Comparison of ENCODE assay signal across 16 cellular contexts in genomic region chr1:88610687-88611086, GRCh38.
DNase-seq lines count a peak whose midpoint lies in the region; ATAC-seq and TF ChIP-seq lines count a peak whose summit lies in the region.
"Had no signal": no experiment of that assay in that cellular context is flagged by ENCODE, and none has a peak within 500 bp of the region (broad histone marks: within the 10 kb centered on the region; RNA-seq: fewer than 3 reads in every experiment).

No MANE protein-coding gene starts in this region.

- peaks cover 4% of the 10 kb centered on the region for H3K4me1 Mint-ChIP-seq in CD8-positive, alpha-beta T cell (ENCODE audit: low read depth)
- H3K4me1 Mint-ChIP-seq in stimulated activated naive B cell treated with anti-CD40 and anti-IgM and Interleukin-4, amounts not matched to agents 10 μg/mL and 1 μg/mL and 100 μg/mL, for 72 hours: peaks cover 0 to 1% of the 10 kb centered on the region in 2 donors
- peaks cover 4% of the 10 kb centered on the region for H3K4me1 Mint-ChIP-seq in activated T-cell treated with anti-CD3 and anti-CD28 coated beads, Interleukin-2, amount 50 U/mL, for 24 hours (ENCODE audit: low read depth)

- H3K4me1 ChIP-seq in adipocyte (ENCODE audit: control insufficient read depth, insufficient read depth, low read length) (no peaks in the 10 kb centered on the region), heart left ventricle (no peaks in the 10 kb centered on the region)
- no peaks in the 10 kb centered on the region for H3K4me1 ChIP-seq in CD8-positive, alpha-beta T cell (ENCODE audit: insufficient read depth, low read length)

- no peaks in the 10 kb centered on the region for H3K36me3 ChIP-seq in adipocyte (ENCODE audit: control insufficient read depth, insufficient read depth, low read length, severe bottlenecking)
- no peaks in the 10 kb centered on the region for H3K36me3 ChIP-seq in CD8-positive, alpha-beta T cell (ENCODE audit: insufficient read depth, low read length)
- no peaks in the 10 kb centered on the region for H3K36me3 ChIP-seq in heart left ventricle

- no peaks in the 10 kb centered on the region for H3K36me3 Mint-ChIP-seq in CD8-positive, alpha-beta T cell
- H3K36me3 Mint-ChIP-seq in stimulated activated naive B cell treated with anti-CD40 and anti-IgM and Interleukin-4, amounts not matched to agents 10 μg/mL and 1 μg/mL and 100 μg/mL, for 72 hours: no peaks in the 10 kb centered on the region
- no peaks in the 10 kb centered on the region for H3K36me3 Mint-ChIP-seq in activated T-cell treated with anti-CD3 and anti-CD28 coated beads, Interleukin-2, amount 50 U/mL, for 24 hours (ENCODE audit: low read depth)
- H3K36me3 Mint-ChIP-seq: CD4-positive, CD25-positive, alpha-beta regulatory T cell; CD8-positive, alpha-beta memory T cell had no signal

- TF ChIP-seq CTCF in fibroblast of pulmonary artery (IDR thresholded peaks at IDR 0.05; ENCODE audit: low read length, missing control alignments) (no peak), heart left ventricle (IDR thresholded peaks at IDR 0.05) (no peak)
- TF ChIP-seq CTCF in CD8-positive, alpha-beta T cell (IDR thresholded peaks at IDR 0.05): no peak

- no peaks in the 10 kb centered on the region for H3K9me3 Mint-ChIP-seq in CD8-positive, alpha-beta T cell
- H3K9me3 Mint-ChIP-seq in stimulated activated naive B cell treated with anti-CD40 and anti-IgM and Interleukin-4, amounts not matched to agents 10 μg/mL and 1 μg/mL and 100 μg/mL, for 72 hours: no peaks in the 10 kb centered on the region
- no peaks in the 10 kb centered on the region for H3K9me3 Mint-ChIP-seq in activated T-cell treated with anti-CD3 and anti-CD28 coated beads, Interleukin-2, amount 50 U/mL, for 24 hours

- DNase-seq in EL: peak; percentile 15
- peak; percentile 3 for DNase-seq in ELR (ENCODE audit: low read depth)
- DNase-seq in adipocyte (ENCODE audit: low read depth): peak; percentile 11
- DNase-seq in fibroblast of pulmonary artery (ENCODE audit: low read depth): peak; percentile 3
- DNase-seq in CD8-positive, alpha-beta T cell: no peak
- no peak for DNase-seq in heart left ventricle
- DNase-seq in stimulated activated naive B cell treated with anti-CD40 and anti-IgM and Interleukin-4, amounts not matched to agents 10 μg/mL and 1 μg/mL and 100 μg/mL, for 72 hours: no peak
- DNase-seq in activated T-cell treated with anti-CD3 and anti-CD28 coated beads, Interleukin-2, amount 50 U/mL, for 24 hours: no peak
- DNase-seq: CD4-positive, CD25-positive, alpha-beta regulatory T cell; CD8-positive, alpha-beta memory T cell; DMS 273 treated with DMSO at 0.1 percent for 48 hours; DND-41; GF-D8; H7 had no signal

- H3K4me3 ChIP-seq in adipocyte (ENCODE audit: low read length) (no peak overlapping the region), fibroblast of pulmonary artery (replicated peaks; ENCODE audit: low read depth, low read length) (no peak overlapping the region), heart left ventricle (no peak overlapping the region)
- no peak overlapping the region for H3K4me3 ChIP-seq in CD8-positive, alpha-beta T cell (ENCODE audit: low read depth, low read length)

- H3K9me3 ChIP-seq in adipocyte (ENCODE audit: control insufficient read depth, low read length) (no peaks in the 10 kb centered on the region), heart left ventricle (no peaks in the 10 kb centered on the region)
- no peaks in the 10 kb centered on the region for H3K9me3 ChIP-seq in CD8-positive, alpha-beta T cell (ENCODE audit: low read length)

- intact Hi-C loops in CD8-positive, alpha-beta T cell (cut with DNase I, micrococcal nuclease): no loop called here
- intact Hi-C loops in heart left ventricle (cut with DNase I): no loop called here

- no peak overlapping the region for H3K27ac Mint-ChIP-seq in CD8-positive, alpha-beta T cell
- H3K27ac Mint-ChIP-seq in stimulated activated naive B cell treated with anti-CD40 and anti-IgM and Interleukin-4, amounts not matched to agents 10 μg/mL and 1 μg/mL and 100 μg/mL, for 72 hours: no peak overlapping the region
- H3K27ac Mint-ChIP-seq in activated T-cell treated with anti-CD3 and anti-CD28 coated beads, Interleukin-2, amount 50 U/mL, for 24 hours: no peak overlapping the region
- H3K27ac Mint-ChIP-seq: CD4-positive, CD25-positive, alpha-beta regulatory T cell; CD8-positive, alpha-beta memory T cell had no signal

- ATAC-seq in CD8-positive, alpha-beta T cell: no peak
- no peak for ATAC-seq in heart left ventricle
- ATAC-seq in stimulated activated naive B cell treated with anti-CD40 and anti-IgM and Interleukin-4, amounts not matched to agents 10 μg/mL and 1 μg/mL and 100 μg/mL, for 72 hours (replicated peaks): no peak
- ATAC-seq: HCT116 had no signal

- peaks cover 8% of the 10 kb centered on the region for H3K27me3 Mint-ChIP-seq in CD8-positive, alpha-beta T cell (ENCODE audit: low read depth)
- peaks cover 0 to 17% of the 10 kb centered on the region in 2 donors for H3K27me3 Mint-ChIP-seq in stimulated activated naive B cell treated with anti-CD40 and anti-IgM and Interleukin-4, amounts not matched to agents 10 μg/mL and 1 μg/mL and 100 μg/mL, for 72 hours
- peaks cover 2% of the 10 kb centered on the region for H3K27me3 Mint-ChIP-seq in activated T-cell treated with anti-CD3 and anti-CD28 coated beads, Interleukin-2, amount 50 U/mL, for 24 hours

- H3K4me3 Mint-ChIP-seq in CD8-positive, alpha-beta T cell: no peak overlapping the region
- no peak overlapping the region for H3K4me3 Mint-ChIP-seq in stimulated activated naive B cell treated with anti-CD40 and anti-IgM and Interleukin-4, amounts not matched to agents 10 μg/mL and 1 μg/mL and 100 μg/mL, for 72 hours
- no peak overlapping the region for H3K4me3 Mint-ChIP-seq in activated T-cell treated with anti-CD3 and anti-CD28 coated beads, Interleukin-2, amount 50 U/mL, for 24 hours
- H3K4me3 Mint-ChIP-seq: CD4-positive, CD25-positive, alpha-beta regulatory T cell; CD8-positive, alpha-beta memory T cell had no signal

- H3K9ac ChIP-seq in adipocyte (ENCODE audit: low read length): no peak overlapping the region

- CTCF ChIA-PET in CD8-positive, alpha-beta T cell (lab: Charles Lee): no interaction called here

- no peak overlapping the region for H3K27ac ChIP-seq in CD8-positive, alpha-beta T cell (ENCODE audit: low read depth, low read length)
- H3K27ac ChIP-seq in heart left ventricle: no peak overlapping the region
- H3K27ac ChIP-seq: C4-2B had no signal

- no peak for TF ChIP-seq POLR2A in heart left ventricle (IDR thresholded peaks at IDR 0.05)

- H3K27me3 ChIP-seq in adipocyte (replicated peaks; ENCODE audit: control insufficient read depth, insufficient read depth, low read length): no peaks in the 10 kb centered on the region
- no peaks in the 10 kb centered on the region for H3K27me3 ChIP-seq in CD8-positive, alpha-beta T cell (ENCODE audit: insufficient read depth, low read length)
- no peaks in the 10 kb centered on the region for H3K27me3 ChIP-seq in heart left ventricle

- POLR2A ChIA-PET in CD8-positive, alpha-beta T cell (lab: Charles Lee): no interaction called here

- 92 to 95% (median 95%) methylated on average over 7 of the region's 7 CpGs for WGBS in heart left ventricle, 4 donors

Comparison
In these comparisons a context has a peak if more than half of its experiments do, and no peak if none do; other contexts are left out.
1. DNase-seq: peak in EL (single experiment), ELR (single experiment), adipocyte (single experiment) and fibroblast of pulmonary artery (single experiment); none in CD8-positive, alpha-beta T cell (0 of 7), heart left ventricle (0 of 5), stimulated activated naive B cell treated with anti-CD40 and anti-IgM and Interleukin-4, amounts not matched to agents 10 μg/mL and 1 μg/mL and 100 μg/mL, for 72 hours (single experiment) and activated T-cell treated with anti-CD3 and anti-CD28 coated beads, Interleukin-2, amount 50 U/mL, for 24 hours (single experiment).